In genomic region chr7:152093717-152094116, GRCh38 we compare ENCODE assay signal across 19 cellular contexts.
DNase-seq lines count a peak whose midpoint lies in the region; ATAC-seq, FAIRE-seq and TF ChIP-seq lines count a peak whose summit lies in the region.
"Had no signal": no experiment of that assay in that cellular context is flagged by ENCODE, and none has a peak within 500 bp of the region (broad histone marks: within the 10 kb centered on the region; RNA-seq: fewer than 3 reads in every experiment).

No MANE protein-coding gene starts in this region.

- peaks cover 0 to 16% of the 10 kb centered on the region in 2 donors for H3K4me1 ChIP-seq in kidney (ENCODE audit: control insufficient read depth in 1 of 2, insufficient read depth in 1 of 2, low read depth in 1 of 2, low read length in 2 of 2)
- H3K4me1 ChIP-seq: BLaER1 had no signal

- H3K36me3 Mint-ChIP-seq in nephron (ENCODE audit: low read depth): peaks cover 37% of the 10 kb centered on the region

- ATAC-seq in GM21360 (IDR thresholded peaks at IDR 0.05; ENCODE audit: unreplicated experiment): no peak

- H3K4me3 Mint-ChIP-seq in nephron: no peak overlapping the region
- H3K4me3 Mint-ChIP-seq: CD8-positive, alpha-beta memory T cell; HFFc6; IgD-negative memory B cell had no signal

- TF ChIP-seq CTCF in epithelial cell of proximal tubule (conservative IDR thresholded peaks at IDR 0.05; ENCODE audit: low read depth, low read length): no peak
- TF ChIP-seq CTCF in kidney (IDR thresholded peaks at IDR 0.05; ENCODE audit: borderline replicate concordance, extremely low read depth, insufficient read depth): no peak
- TF ChIP-seq CTCF in nephron (IDR thresholded peaks at IDR 0.05; ENCODE audit: unreplicated experiment in 3 of 3): no peak

- peaks cover 4% of the 10 kb centered on the region for H3K4me1 Mint-ChIP-seq in nephron

- H3K27ac Mint-ChIP-seq in nephron: peak overlapping the region in 2 of 3 experiments; percentile 28 to 57
- H3K27ac Mint-ChIP-seq: CD8-positive, alpha-beta memory T cell; HFFc6; IgD-negative memory B cell had no signal

- H3K9ac ChIP-seq in kidney (ENCODE audit: low read length in 2 of 2): peak overlapping the region in 1 of 2 donors; percentile 51
- H3K9ac ChIP-seq: BLaER1 had no signal

- peak overlapping the region; percentile 44 to 75 for H3K27ac ChIP-seq in kidney (ENCODE audit: low read depth in 2 of 2, low read length in 2 of 2)
- H3K27ac ChIP-seq: BLaER1, HL-60 had no signal

- DNase-seq in epithelial cell of proximal tubule (ENCODE audit: low read depth) (no peak), kidney (no peak), globus pallidus (ENCODE audit: low spot score) (no peak), HPDE6-E6E7 (ENCODE audit: extremely low spot score) (no peak), GDM1 (lab: John Stamatoyannopoulos, UW) (no peak)
- DNase-seq: Caco-2; CD8-positive, alpha-beta memory T cell; DND-41; GF-D8; HCEC 1CT; HFFc6 had no signal

- peaks cover 9% of the 10 kb centered on the region for H3K9me3 Mint-ChIP-seq in nephron

- peaks cover 0 to 7% of the 10 kb centered on the region in 2 donors for H3K9me3 ChIP-seq in kidney (ENCODE audit: control insufficient read depth in 1 of 2, low read length in 2 of 2)

- H3K36me3 ChIP-seq in kidney (ENCODE audit: control insufficient read depth in 1 of 2, insufficient read depth in 2 of 2, low read length in 2 of 2): no peaks in the 10 kb centered on the region
- H3K36me3 ChIP-seq: BLaER1 had no signal

- FAIRE-seq in kidney (lab: Jason Lieb, UNC): no peak
- FAIRE-seq: A204.1, GM19239, H1 had no signal

- intact Hi-C loops in kidney (cut with DNase I): no loop called here

- peak overlapping the region; percentile 41 for H3K4me3 ChIP-seq in epithelial cell of proximal tubule (ENCODE audit: low read depth, low read length)
- H3K4me3 ChIP-seq in kidney (ENCODE audit: low read length in 2 of 2): peak overlapping the region; percentile 64 to 73
- H3K4me3 ChIP-seq: BLaER1 had no signal

- no peaks in the 10 kb centered on the region for H3K27me3 Mint-ChIP-seq in nephron (ENCODE audit: low read depth)
- H3K27me3 Mint-ChIP-seq: CD8-positive, alpha-beta memory T cell; IgD-negative memory B cell had no signal
